ENCODE assay signal across 2 cellular contexts in genomic region chr2:53569957-53570727, GRCh38.
TF ChIP-seq lines count a peak whose summit lies in the region.

No MANE protein-coding gene starts in this region.

TF ChIP-seq in HepG2, 621 proteins besides CTCF, POLR2A, EP300 and RAD21:
- TF ChIP-seq STAG1 (CRISPR knock-in tag; IDR thresholded peaks at IDR 0.05): peak; percentile 20
- no peak for TF ChIP-seq CBFB (CRISPR knock-in tag; IDR thresholded peaks at IDR 0.05)

TF ChIP-seq in H1, 55 proteins besides CTCF, POLR2A, EP300 and RAD21:
- TF ChIP-seq EGR1 (IDR thresholded peaks at IDR 0.05; ENCODE audit: borderline replicate concordance, low read depth, low read length) (no peak), KDM5A (IDR thresholded peaks at IDR 0.05; ENCODE audit: low read length) (no peak)
